In the genomic region with DNA sequence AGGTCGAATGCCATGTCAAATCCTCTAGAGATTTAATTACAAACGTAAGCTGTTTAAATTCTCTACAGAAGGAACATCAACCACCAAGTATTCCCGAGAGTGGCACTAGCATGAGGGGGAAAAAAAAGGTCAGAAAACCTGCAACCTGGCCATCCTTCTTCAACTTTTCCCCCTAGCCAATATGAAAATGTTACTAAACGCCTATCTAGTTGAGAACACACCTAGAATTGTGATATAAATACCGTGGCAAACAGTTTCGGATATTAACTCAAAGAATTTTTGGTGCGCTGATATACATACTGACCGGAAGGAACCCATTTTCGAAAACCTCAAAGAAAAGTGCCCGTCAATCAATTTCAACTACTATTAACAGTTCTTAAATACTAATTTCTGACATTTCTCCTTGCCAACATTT, we compare ENCODE assay signal across 8 cellular contexts. TPM values are rescaled to one million over a fixed set of nuclear protein-coding genes. Genes with fewer than 3 reads are reported as not detected.
DNase-seq lines count a peak whose midpoint lies in the region; ATAC-seq lines count a peak whose summit lies in the region.

No MANE protein-coding gene starts in this region.

- H3K4me3 Mint-ChIP-seq in activated CD8-positive, alpha-beta memory T cell treated with anti-CD3 and anti-CD28 coated beads, Interleukin-2, amount 10 ng/mL, durations not matched to agents 7 days and 5 days, result peak overlapping the region; percentile 98
- peak overlapping the region; percentile 94 for H3K4me3 Mint-ChIP-seq in activated T-helper 17 cell treated with anti-CD3 and anti-CD28 coated beads, Interleukin-2, amount 50 U/mL, for 72 hours

- H3K27me3 ChIP-seq in iPS-20b (ENCODE audit: insufficient read depth, low read length) (no peaks in the 10 kb centered on the region), thymus (ENCODE audit: control insufficient read depth, insufficient read depth) (no peaks in the 10 kb centered on the region)

- WGBS in thymus, result 7% methylated on average over 10 of the region's 10 CpGs

- H3K4me3 ChIP-seq in iPS-20b (ENCODE audit: low read length) (peak overlapping the region; percentile 99), thymus (ENCODE audit: low read length) (peak overlapping the region; percentile 83)

- peak overlapping the region; percentile 100 for H3K27ac Mint-ChIP-seq in activated CD8-positive, alpha-beta memory T cell treated with anti-CD3 and anti-CD28 coated beads, Interleukin-2, amount 10 ng/mL, durations not matched to agents 7 days and 5 days
- H3K27ac Mint-ChIP-seq in activated T-helper 17 cell treated with anti-CD3 and anti-CD28 coated beads, Interleukin-2, amount 50 U/mL, for 72 hours, result peak overlapping the region; percentile 99

- no peaks in the 10 kb centered on the region for H3K9me3 Mint-ChIP-seq in activated CD8-positive, alpha-beta memory T cell treated with anti-CD3 and anti-CD28 coated beads, Interleukin-2, amount 10 ng/mL, durations not matched to agents 7 days and 5 days (ENCODE audit: low read depth)
- H3K9me3 Mint-ChIP-seq in activated T-helper 17 cell treated with anti-CD3 and anti-CD28 coated beads, Interleukin-2, amount 50 U/mL, for 72 hours, result no peaks in the 10 kb centered on the region

- H3K4me1 Mint-ChIP-seq in activated CD8-positive, alpha-beta memory T cell treated with anti-CD3 and anti-CD28 coated beads, Interleukin-2, amount 10 ng/mL, durations not matched to agents 7 days and 5 days, result peaks cover 52% of the 10 kb centered on the region
- peaks cover 24% of the 10 kb centered on the region for H3K4me1 Mint-ChIP-seq in activated T-helper 17 cell treated with anti-CD3 and anti-CD28 coated beads, Interleukin-2, amount 50 U/mL, for 72 hours

- no peaks in the 10 kb centered on the region for H3K27me3 Mint-ChIP-seq in activated CD8-positive, alpha-beta memory T cell treated with anti-CD3 and anti-CD28 coated beads, Interleukin-2, amount 10 ng/mL, durations not matched to agents 7 days and 5 days
- H3K27me3 Mint-ChIP-seq in activated T-helper 17 cell treated with anti-CD3 and anti-CD28 coated beads, Interleukin-2, amount 50 U/mL, for 72 hours, result no peaks in the 10 kb centered on the region

- H3K9me3 ChIP-seq in iPS-20b (ENCODE audit: insufficient read depth, low read depth, low read length) (no peaks in the 10 kb centered on the region), thymus (ENCODE audit: control insufficient read depth) (no peaks in the 10 kb centered on the region)

- no peak overlapping the region for H3K27ac ChIP-seq in iPS-20b (ENCODE audit: low read length)
- H3K27ac ChIP-seq in thymus (ENCODE audit: low read depth), result no peak overlapping the region

- H3K4me1 ChIP-seq in iPS-20b (ENCODE audit: insufficient read depth, low read length), result peaks cover 27% of the 10 kb centered on the region; the same call in 1 of the 2 replicates
- H3K4me1 ChIP-seq in thymus (ENCODE audit: control insufficient read depth, insufficient read depth, low read length), result peaks cover 17% of the 10 kb centered on the region

- H3K36me3 Mint-ChIP-seq in activated CD8-positive, alpha-beta memory T cell treated with anti-CD3 and anti-CD28 coated beads, Interleukin-2, amount 10 ng/mL, durations not matched to agents 7 days and 5 days, result peaks cover 63% of the 10 kb centered on the region
- H3K36me3 Mint-ChIP-seq in activated T-helper 17 cell treated with anti-CD3 and anti-CD28 coated beads, Interleukin-2, amount 50 U/mL, for 72 hours (ENCODE audit: low read depth), result peaks cover 74% of the 10 kb centered on the region

- H3K36me3 ChIP-seq in iPS-20b (ENCODE audit: insufficient read depth, low read depth, low read length) (peaks cover 68% of the 10 kb centered on the region), thymus (ENCODE audit: control insufficient read depth, insufficient read depth) (peaks cover 14% of the 10 kb centered on the region)

- DNase-seq in activated CD8-positive, alpha-beta memory T cell treated with anti-CD3 and anti-CD28 coated beads, Interleukin-2, amount 10 ng/mL, durations not matched to agents 7 days and 5 days, result peak; percentile 9
- no peak for DNase-seq in activated CD8-positive, alpha-beta memory T cell treated with anti-CD3 and anti-CD28 coated beads for 24 hours
- DNase-seq in cerebellar nuclear complex (lab: John Stamatoyannopoulos, UW), result no peak
- no peak for DNase-seq in NCI-H526 treated with DMSO at 0.1 percent for 48 hours (lab: John Stamatoyannopoulos, UW)

- ATAC-seq in activated CD8-positive, alpha-beta memory T cell treated with anti-CD3 and anti-CD28 coated beads, Interleukin-2, amount 10 ng/mL, durations not matched to agents 7 days and 5 days, result no peak
- ATAC-seq in activated T-helper 17 cell treated with anti-CD3 and anti-CD28 coated beads, Interleukin-2, amount 50 U/mL, for 72 hours (replicated peaks), result no peak
- ATAC-seq in HG02840 (IDR thresholded peaks at IDR 0.05; ENCODE audit: low FRiP score, unreplicated experiment), result no peak

- CTCF ChIA-PET in activated CD8-positive, alpha-beta memory T cell treated with anti-CD3 and anti-CD28 coated beads, Interleukin-2, amount 10 ng/mL, durations not matched to agents 7 days and 5 days (lab: Charles Lee), result interaction anchor here (1.0 to 1.6 kb wide), 4 partner anchors 10 to 189 kb away, joined by 3 to 5 read pairs (median 3); partner anchors contain the start of gene CHD8

- peak overlapping the region; percentile 100 for H3K9ac ChIP-seq in iPS-20b (ENCODE audit: low read depth, low read length)

RNA-seq across cellular contexts. Expression of gene HNRNPC, which starts 1.8 kb away (rescaled TPM):
- 100 to 1,000 TPM; 718 to 921 TPM for total RNA-seq in activated CD8-positive, alpha-beta memory T cell treated with anti-CD3 and anti-CD28 coated beads, Interleukin-2, amount 10 ng/mL, durations not matched to agents 7 days and 5 days
- total RNA-seq in activated T-helper 17 cell treated with anti-CD3 and anti-CD28 coated beads, Interleukin-2, amount 50 U/mL, for 72 hours, result 100 to 1,000 TPM; 720 to 984 TPM
- polyA plus RNA-seq in thymus, result 909 TPM

RNA-seq across cellular contexts. Expression of gene RPGRIP1, which starts 12.4 kb away (rescaled TPM):
- not detected for total RNA-seq in activated CD8-positive, alpha-beta memory T cell treated with anti-CD3 and anti-CD28 coated beads, Interleukin-2, amount 10 ng/mL, durations not matched to agents 7 days and 5 days
- not detected for total RNA-seq in activated T-helper 17 cell treated with anti-CD3 and anti-CD28 coated beads, Interleukin-2, amount 50 U/mL, for 72 hours
- 0.30 TPM for polyA plus RNA-seq in thymus
